ENCODE assay signal across 13 cellular contexts in the genomic region with DNA sequence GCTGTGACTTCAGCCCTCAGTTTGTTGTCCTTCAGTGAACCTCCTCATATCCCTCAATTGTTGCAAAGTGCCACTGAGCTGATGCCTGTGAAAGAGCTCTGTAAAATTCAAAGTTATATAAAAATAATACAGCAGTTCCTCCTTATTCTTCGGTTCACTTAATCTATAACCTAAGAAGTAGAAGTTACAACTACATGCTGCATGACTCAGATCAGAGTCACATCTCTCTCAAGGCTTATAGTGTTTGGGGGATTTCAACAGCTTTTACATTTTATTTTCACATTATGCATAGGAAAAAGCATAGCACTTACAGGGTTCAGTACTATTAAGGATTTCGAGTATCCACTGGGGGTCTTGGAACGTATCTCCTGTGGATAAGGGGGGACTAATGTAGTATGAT. TPM values are rescaled to one million over a fixed set of nuclear protein-coding genes. Genes with fewer than 3 reads are reported as not detected.
DNase-seq lines count a peak whose midpoint lies in the region; TF ChIP-seq lines count a peak whose summit lies in the region.
"Had no signal": no experiment of that assay in that cellular context is flagged by ENCODE, and none has a peak within 500 bp of the region (broad histone marks: within the 10 kb centered on the region; RNA-seq: fewer than 3 reads in every experiment).

No MANE protein-coding gene starts in this region.

- no peak for DNase-seq in activated CD4-positive, alpha-beta memory T cell treated with anti-CD3 and anti-CD28 coated beads for 36 hours
- DNase-seq in activated CD4-positive, alpha-beta memory T cell treated with anti-CD3 and anti-CD28 coated beads, Interleukin-2, amount 10 ng/mL, durations not matched to agents 7 days and 5 days: no peak
- DNase-seq in NCI-H226 (peak; percentile 26), choroid plexus epithelial cell (ENCODE audit: low read depth) (peak; percentile 64), skeletal muscle cell (ENCODE audit: low read depth) (peak; percentile 46), GM19238 (ENCODE audit: insufficient read length, low spot score) (no peak), NOMO-1 treated with DMSO at 0.1 percent for 48 hours (lab: John Stamatoyannopoulos, UW; ENCODE audit: unreplicated experiment) (no peak), LoVo (ENCODE audit: low spot score) (no peak)
- DNase-seq: GDM1, lower lobe of right lung, natural killer cell, T-helper 17 cell had no signal

- peaks cover 28% of the 10 kb centered on the region for H3K4me1 Mint-ChIP-seq in activated CD4-positive, alpha-beta memory T cell treated with anti-CD3 and anti-CD28 coated beads for 36 hours (ENCODE audit: low read depth)
- H3K4me1 Mint-ChIP-seq in activated CD4-positive, alpha-beta memory T cell treated with anti-CD3 and anti-CD28 coated beads, Interleukin-2, amount 10 ng/mL, durations not matched to agents 7 days and 5 days: peaks cover 13% of the 10 kb centered on the region
- H3K4me1 Mint-ChIP-seq: natural killer cell, T-helper 17 cell had no signal

- intact Hi-C loops in activated CD4-positive, alpha-beta memory T cell treated with anti-CD3 and anti-CD28 coated beads for 36 hours (cut with micrococcal nuclease): loop anchor here (10.0 kb wide), 1 partner anchor 519 kb away; no protein-coding TSS in a partner anchor

- no peaks in the 10 kb centered on the region for H3K27me3 Mint-ChIP-seq in activated CD4-positive, alpha-beta memory T cell treated with anti-CD3 and anti-CD28 coated beads for 36 hours
- H3K27me3 Mint-ChIP-seq in activated CD4-positive, alpha-beta memory T cell treated with anti-CD3 and anti-CD28 coated beads, Interleukin-2, amount 10 ng/mL, durations not matched to agents 7 days and 5 days: no peaks in the 10 kb centered on the region

- CTCF ChIA-PET in activated CD4-positive, alpha-beta memory T cell treated with anti-CD3 and anti-CD28 coated beads for 36 hours (lab: Charles Lee): interaction anchor here (1.6 kb wide), 1 partner anchor 39 kb away, joined by 4 read pairs; a partner anchor contains a TSS
- CTCF ChIA-PET in activated CD4-positive, alpha-beta memory T cell treated with anti-CD3 and anti-CD28 coated beads, Interleukin-2, amount 10 ng/mL, durations not matched to agents 7 days and 5 days (lab: Charles Lee): interaction anchor here (0.7 to 1.3 kb wide), 2 partner anchors 14 to 269 kb away, joined by 3 to 6 read pairs; no protein-coding TSS in a partner anchor

- H3K9me3 Mint-ChIP-seq in activated CD4-positive, alpha-beta memory T cell treated with anti-CD3 and anti-CD28 coated beads for 36 hours: no peaks in the 10 kb centered on the region
- no peaks in the 10 kb centered on the region for H3K9me3 Mint-ChIP-seq in activated CD4-positive, alpha-beta memory T cell treated with anti-CD3 and anti-CD28 coated beads, Interleukin-2, amount 10 ng/mL, durations not matched to agents 7 days and 5 days
- H3K9me3 Mint-ChIP-seq: natural killer cell had no signal

- peak overlapping the region; percentile 62 for H3K27ac Mint-ChIP-seq in activated CD4-positive, alpha-beta memory T cell treated with anti-CD3 and anti-CD28 coated beads for 36 hours
- H3K27ac Mint-ChIP-seq in activated CD4-positive, alpha-beta memory T cell treated with anti-CD3 and anti-CD28 coated beads, Interleukin-2, amount 10 ng/mL, durations not matched to agents 7 days and 5 days: no peak overlapping the region
- H3K27ac Mint-ChIP-seq: natural killer cell, T-helper 17 cell had no signal

- TF ChIP-seq CTCF in choroid plexus epithelial cell (conservative IDR thresholded peaks at IDR 0.05; ENCODE audit: low read depth, low read length): no peak

- no peaks in the 10 kb centered on the region for H3K36me3 Mint-ChIP-seq in activated CD4-positive, alpha-beta memory T cell treated with anti-CD3 and anti-CD28 coated beads for 36 hours
- no peaks in the 10 kb centered on the region for H3K36me3 Mint-ChIP-seq in activated CD4-positive, alpha-beta memory T cell treated with anti-CD3 and anti-CD28 coated beads, Interleukin-2, amount 10 ng/mL, durations not matched to agents 7 days and 5 days (ENCODE audit: low read depth)
- H3K36me3 Mint-ChIP-seq: natural killer cell had no signal

- H3K4me3 ChIP-seq in choroid plexus epithelial cell (ENCODE audit: low read depth, low read length) (no peak overlapping the region), skeletal muscle cell (ENCODE audit: low read depth, low read length) (no peak overlapping the region)
- H3K4me3 ChIP-seq: lower lobe of right lung, thoracic aorta had no signal

- H3K4me3 Mint-ChIP-seq in activated CD4-positive, alpha-beta memory T cell treated with anti-CD3 and anti-CD28 coated beads for 36 hours: no peak overlapping the region
- H3K4me3 Mint-ChIP-seq in activated CD4-positive, alpha-beta memory T cell treated with anti-CD3 and anti-CD28 coated beads, Interleukin-2, amount 10 ng/mL, durations not matched to agents 7 days and 5 days: no peak overlapping the region
- H3K4me3 Mint-ChIP-seq: natural killer cell, T-helper 17 cell had no signal

- POLR2A ChIA-PET in activated CD4-positive, alpha-beta memory T cell treated with anti-CD3 and anti-CD28 coated beads for 36 hours (lab: Charles Lee): interaction anchor here (0.5 to 1.3 kb wide), 2 partner anchors 39 to 588 kb away, joined by 3 to 4 read pairs; a partner anchor contains a TSS
- POLR2A ChIA-PET in activated CD4-positive, alpha-beta memory T cell treated with anti-CD3 and anti-CD28 coated beads, Interleukin-2, amount 10 ng/mL, durations not matched to agents 7 days and 5 days (lab: Charles Lee): no interaction called here

RNA-seq across cellular contexts. Expression of a gene that starts 25.1 kb away (rescaled TPM):
- total RNA-seq in activated CD4-positive, alpha-beta memory T cell treated with anti-CD3 and anti-CD28 coated beads for 36 hours: 1 to 10 TPM; 6.7 to 6.9 TPM
- total RNA-seq in activated CD4-positive, alpha-beta memory T cell treated with anti-CD3 and anti-CD28 coated beads, Interleukin-2, amount 10 ng/mL, durations not matched to agents 7 days and 5 days: 10 to 100 TPM; 13.3 to 14.4 TPM

RNA-seq across cellular contexts. Expression of a gene that starts 39.6 kb away (rescaled TPM):
- 1 to 10 TPM; 7.4 to 7.7 TPM for total RNA-seq in activated CD4-positive, alpha-beta memory T cell treated with anti-CD3 and anti-CD28 coated beads for 36 hours
- total RNA-seq in activated CD4-positive, alpha-beta memory T cell treated with anti-CD3 and anti-CD28 coated beads, Interleukin-2, amount 10 ng/mL, durations not matched to agents 7 days and 5 days: 10 to 100 TPM; 18.4 to 18.7 TPM

Comparison
In these comparisons a context has a peak if more than half of its experiments do, and no peak if none do; other contexts are left out.
1. DNase-seq: peak in NCI-H226 (single experiment), choroid plexus epithelial cell (single experiment) and skeletal muscle cell (single experiment); none in activated CD4-positive, alpha-beta memory T cell treated with anti-CD3 and anti-CD28 coated beads for 36 hours (single experiment), activated CD4-positive, alpha-beta memory T cell treated with anti-CD3 and anti-CD28 coated beads, Interleukin-2, amount 10 ng/mL, durations not matched to agents 7 days and 5 days (single experiment), GM19238 (single experiment), NOMO-1 treated with DMSO at 0.1 percent for 48 hours (single experiment) and LoVo (single experiment).